In the genomic region with DNA sequence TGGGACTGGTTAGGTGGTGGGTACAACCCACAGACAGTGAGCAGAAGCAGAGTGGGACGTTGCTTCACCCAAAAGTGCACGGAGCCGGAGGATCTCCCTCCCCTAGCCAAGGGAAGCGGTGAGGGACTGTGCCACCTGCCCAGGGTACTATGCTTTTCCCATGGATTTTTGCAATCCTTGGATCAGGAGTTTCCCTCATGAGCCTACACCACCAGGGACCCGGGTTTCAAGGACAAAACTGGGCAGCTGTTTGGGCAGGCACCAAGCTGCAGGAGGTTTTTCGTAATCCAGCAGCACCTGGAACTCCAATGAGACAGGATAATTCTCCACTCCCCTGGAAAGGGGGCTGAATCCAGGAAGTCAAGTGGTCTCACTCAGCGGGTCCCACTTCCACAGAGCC, we compare ENCODE assay signal across 28 cellular contexts.
"Had no signal": no experiment of that assay in that cellular context is flagged by ENCODE, and none has a peak within 500 bp of the region (broad histone marks: within the 10 kb centered on the region; RNA-seq: fewer than 3 reads in every experiment).

No MANE protein-coding gene starts in this region.

- H3K9me3 Mint-ChIP-seq: neural progenitor cell had no signal

- H3K27me3 ChIP-seq: neural progenitor cell, right lobe of liver, sigmoid colon, suprapubic skin, testis, tibial artery, transverse colon, upper lobe of left lung, vagina had no signal

- FAIRE-seq: small intestine had no signal

- H3K27ac Mint-ChIP-seq: naive thymus-derived CD4-positive, alpha-beta T cell; natural killer cell; nephron; neural progenitor cell; progenitor cell of endocrine pancreas; stimulated activated memory B cell treated with anti-CD40 and anti-IgM and Interleukin-4, amounts not matched to agents 10 μg/mL and 1 μg/mL and 100 μg/mL, for 72 hours; stimulated activated naive CD8-positive, alpha-beta T cell treated with anti-CD3 and anti-CD28 coated beads, Interleukin-15, amount 100 ng/mL, for 72 hours had no signal

- ATAC-seq: naive thymus-derived CD4-positive, alpha-beta T cell; natural killer cell; psoas muscle; right cardiac atrium; right lobe of liver; stimulated activated memory B cell treated with anti-CD40 and anti-IgM and Interleukin-4, amounts not matched to agents 10 μg/mL and 1 μg/mL and 100 μg/mL, for 72 hours; stimulated activated naive CD8-positive, alpha-beta T cell treated with anti-CD3 and anti-CD28 coated beads, Interleukin-15, amount 100 ng/mL, for 72 hours; stimulated activated naive CD8-positive, alpha-beta T cell treated with anti-CD3 and anti-CD28 coated beads, Interleukin-15, Interleukin-2, amounts not matched to agents 100 U/mL and 50 U/mL, for 24 hours had no signal

- H3K4me2 ChIP-seq: neural progenitor cell had no signal

- H3K4me1 Mint-ChIP-seq: naive thymus-derived CD4-positive, alpha-beta T cell; neural progenitor cell; stimulated activated memory B cell treated with anti-CD40 and anti-IgM and Interleukin-4, amounts not matched to agents 10 μg/mL and 1 μg/mL and 100 μg/mL, for 72 hours; stimulated activated naive CD8-positive, alpha-beta T cell treated with anti-CD3 and anti-CD28 coated beads, Interleukin-15, amount 100 ng/mL, for 72 hours had no signal

- H3K36me3 ChIP-seq: neural progenitor cell, right lobe of liver, sigmoid colon, suprapubic skin, tibial artery, transverse colon, upper lobe of left lung, vagina had no signal

- H3K79me2 ChIP-seq: parathyroid adenoma had no signal

- H3K36me3 Mint-ChIP-seq: naive thymus-derived CD4-positive, alpha-beta T cell; neural progenitor cell; stimulated activated memory B cell treated with anti-CD40 and anti-IgM and Interleukin-4, amounts not matched to agents 10 μg/mL and 1 μg/mL and 100 μg/mL, for 72 hours had no signal

- H3K27ac ChIP-seq: neural progenitor cell, parathyroid adenoma, psoas muscle, right lobe of liver, sigmoid colon, suprapubic skin, testis, tibial artery, transverse colon, upper lobe of left lung, vagina had no signal

- DNase-seq: naive thymus-derived CD4-positive, alpha-beta T cell; natural killer cell; occipital lobe; posterior cingulate gyrus; psoas muscle; right cardiac atrium; right lobe of liver; sigmoid colon; small intestine; stimulated activated CD4-positive, alpha-beta T cell treated with anti-CD3 and anti-CD28 coated beads, Interleukin-1b, Interleukin-23, amount 100 ng/mL, for 48 hours; stimulated activated CD4-positive, alpha-beta T cell treated with anti-CD3 and anti-CD28 coated beads, Interleukin-4, amount 100 ng/mL, for 1 hour; stimulated activated CD4-positive, alpha-beta T cell treated with anti-CD3 and anti-CD28 coated beads, Interleukin-4, amount 100 ng/mL, for 4 hours; stimulated activated CD8-positive, alpha-beta memory T cell treated with anti-CD3 and anti-CD28 coated beads, Interleukin-4, amount 100 ng/mL, for 48 hours; stimulated activated naive CD4-positive, alpha-beta T cell; stimulated activated naive CD8-positive, alpha-beta T cell treated with anti-CD3 and anti-CD28 coated beads, Interleukin-15, amount 100 ng/mL, for 72 hours; stimulated activated naive CD8-positive, alpha-beta T cell treated with anti-CD3 and anti-CD28 coated beads, Interleukin-15, Interleukin-2, amounts not matched to agents 100 U/mL and 50 U/mL, for 24 hours; substantia nigra; testis; tibial artery; transverse colon; upper lobe of left lung had no signal

- H3K4me3 ChIP-seq: neural progenitor cell, psoas muscle, right lobe of liver, sigmoid colon, suprapubic skin, testis, tibial artery, transverse colon, upper lobe of left lung, vagina had no signal

- H3K9me3 ChIP-seq: psoas muscle, right lobe of liver, sigmoid colon, suprapubic skin, testis, transverse colon, upper lobe of left lung, vagina had no signal

- H3K4me1 ChIP-seq: neural progenitor cell, parathyroid adenoma, psoas muscle, right lobe of liver, suprapubic skin, testis, tibial artery, upper lobe of left lung, vagina had no signal

- H2AFZ ChIP-seq: neural progenitor cell, parathyroid adenoma had no signal

- H3K4me3 Mint-ChIP-seq: naive thymus-derived CD4-positive, alpha-beta T cell; natural killer cell; nephron; neural progenitor cell; stimulated activated memory B cell treated with anti-CD40 and anti-IgM and Interleukin-4, amounts not matched to agents 10 μg/mL and 1 μg/mL and 100 μg/mL, for 72 hours; stimulated activated naive CD8-positive, alpha-beta T cell treated with anti-CD3 and anti-CD28 coated beads, Interleukin-15, amount 100 ng/mL, for 72 hours had no signal
